In genomic region chr14:24145219-24145618, GRCh38 we compare ENCODE assay signal across 1 cellular context.
TF ChIP-seq lines count a peak whose summit lies in the region.

No MANE protein-coding gene starts in this region.

TF ChIP-seq in A549, 52 proteins besides CTCF, POLR2A, EP300 and RAD21 (continued from another document):
- no peak for TF ChIP-seq REST (IDR thresholded peaks at IDR 0.05)
